Comparison of ENCODE assay signal across 8 cellular contexts in genomic region chr6:86937219-86938079, GRCh38. TPM values are rescaled to one million over a fixed set of nuclear protein-coding genes. Genes with fewer than 3 reads are reported as not detected.
DNase-seq lines count a peak whose midpoint lies in the region; ATAC-seq and TF ChIP-seq lines count a peak whose summit lies in the region.

Gene HTR1E, plus strand, starts transcription at chr6:86937528. Its CDS starts 77,807 bp downstream, at chr6:87015335.

- 8% methylated on average over 55 of the region's 55 CpGs for WGBS in ectodermal cell, 2 experiments

- no peaks in the 10 kb centered on the region for H3K27me3 ChIP-seq in OCI-LY1 (ENCODE audit: insufficient read depth, low read length)
- H3K27me3 ChIP-seq in ectodermal cell (ENCODE audit: control insufficient read depth, insufficient read depth, low read length, poor library complexity, severe bottlenecking) = peaks cover 31% of the 10 kb centered on the region

- POLR2A ChIA-PET in AG04449 (lab: Yijun Ruan, JAX) = no interaction called here

- H3K4me2 ChIP-seq in OCI-LY1 (ENCODE audit: low read length) = no peak within 1 kb of the TSS

- DNase-seq in AG04449 (ENCODE audit: low read depth, low spot score) = no peak
- peak; percentile 72 for DNase-seq in GM13976 (ENCODE audit: low spot score)
- peak; percentile 14 for DNase-seq in mucosa of gallbladder (ENCODE audit: low spot score)
- no peak for DNase-seq in T-helper 2 cell

- peak; percentile 46 for TF ChIP-seq CTCF in AG04449 (IDR thresholded peaks at IDR 0.05; ENCODE audit: insufficient read depth, low read length, missing control alignments)
- TF ChIP-seq CTCF in GM13976 (IDR thresholded peaks at IDR 0.05; ENCODE audit: borderline replicate concordance, control extremely low read depth, extremely low read depth, insufficient read depth, missing control alignments) = peak; percentile 47
- TF ChIP-seq CTCF in OCI-LY1 (IDR thresholded peaks at IDR 0.05; ENCODE audit: low read length) = peak; percentile 48

- H3K4me3 ChIP-seq in AG04449 (ENCODE audit: low read depth, low read length) (no peak within 1 kb of the TSS; the same call in 1 of the 2 replicates), OCI-LY1 (ENCODE audit: low read depth, low read length, poor library complexity, severe bottlenecking) (no peak within 1 kb of the TSS), ectodermal cell (ENCODE audit: insufficient read depth, low read depth, low read length) (peak within 1 kb of the TSS; percentile 42)

- no peaks in the 10 kb centered on the region for H3F3A ChIP-seq in OCI-LY1 (ENCODE audit: insufficient read depth, low read length)

- ATAC-seq in HG03354 (IDR thresholded peaks at IDR 0.05; ENCODE audit: poor library complexity, severe bottlenecking, unreplicated experiment) (peak; percentile 84), HG03460 (IDR thresholded peaks at IDR 0.05; ENCODE audit: unreplicated experiment) (no peak)

- CTCF ChIA-PET in AG04449 (lab: Yijun Ruan, JAX) = no interaction called here

- H2AFZ ChIP-seq in OCI-LY1 (ENCODE audit: low read length) = no peak within 1 kb of the TSS

- in situ Hi-C loops in GM13976 (cut with MboI; ENCODE audit: low sequenced_read_pairs, unreplicated experiment) = no loop called here

- H3K9me3 ChIP-seq in OCI-LY1 (ENCODE audit: low read length) (no peaks in the 10 kb centered on the region), ectodermal cell (ENCODE audit: control insufficient read depth, low read length) (no peaks in the 10 kb centered on the region)

- no peaks in the 10 kb centered on the region for H3K9me2 ChIP-seq in OCI-LY1 (ENCODE audit: low read depth, low read length)

- H3K27ac ChIP-seq in OCI-LY1 (ENCODE audit: low read depth, low read length, poor library complexity, severe bottlenecking) (no peak within 1 kb of the TSS), ectodermal cell (ENCODE audit: insufficient read depth, low read depth, low read length, poor library complexity, severe bottlenecking) (no peak within 1 kb of the TSS)

- H3K79me2 ChIP-seq in OCI-LY1 (ENCODE audit: insufficient read depth, low read length) = no peaks in the 10 kb centered on the region

- H3K36me3 ChIP-seq in OCI-LY1 (ENCODE audit: insufficient read depth, low read length) (no peaks in the 10 kb centered on the region), ectodermal cell (ENCODE audit: control insufficient read depth, insufficient read depth, low read length) (no peaks in the 10 kb centered on the region)

- no peaks in the 10 kb centered on the region for H4K20me1 ChIP-seq in OCI-LY1 (ENCODE audit: insufficient read depth, low read length)

- no peak within 1 kb of the TSS for H3K9ac ChIP-seq in OCI-LY1 (ENCODE audit: low read length)

- H3K4me1 ChIP-seq in OCI-LY1 (ENCODE audit: insufficient read depth, low read length, severe bottlenecking) = no peaks in the 10 kb centered on the region
- H3K4me1 ChIP-seq in ectodermal cell (ENCODE audit: control insufficient read depth, insufficient read depth, low read length) = peaks cover 3% of the 10 kb centered on the region

RNA-seq across cellular contexts. Expression of gene HTR1E, which starts in this region (rescaled TPM):
- polyA plus RNA-seq in ectodermal cell (2013, experiment 1 of 4) = not detected
- 0.23 TPM for polyA plus RNA-seq in ectodermal cell (2013, experiment 2 of 4)
- polyA plus RNA-seq in ectodermal cell (2013, experiment 3 of 4) = not detected
- 0.12 TPM for polyA plus RNA-seq in ectodermal cell (2013, experiment 4 of 4)
- 0.17 TPM for total RNA-seq in mucosa of gallbladder

Comparison
In these comparisons a context has a peak if more than half of its experiments do, and no peak if none do; other contexts are left out.
1. Peak in DNase-seq in mucosa of gallbladder; RNA of the gene not detected or under 1 TPM.